Comparison of ENCODE assay signal across 1 cellular context in the genomic region with DNA sequence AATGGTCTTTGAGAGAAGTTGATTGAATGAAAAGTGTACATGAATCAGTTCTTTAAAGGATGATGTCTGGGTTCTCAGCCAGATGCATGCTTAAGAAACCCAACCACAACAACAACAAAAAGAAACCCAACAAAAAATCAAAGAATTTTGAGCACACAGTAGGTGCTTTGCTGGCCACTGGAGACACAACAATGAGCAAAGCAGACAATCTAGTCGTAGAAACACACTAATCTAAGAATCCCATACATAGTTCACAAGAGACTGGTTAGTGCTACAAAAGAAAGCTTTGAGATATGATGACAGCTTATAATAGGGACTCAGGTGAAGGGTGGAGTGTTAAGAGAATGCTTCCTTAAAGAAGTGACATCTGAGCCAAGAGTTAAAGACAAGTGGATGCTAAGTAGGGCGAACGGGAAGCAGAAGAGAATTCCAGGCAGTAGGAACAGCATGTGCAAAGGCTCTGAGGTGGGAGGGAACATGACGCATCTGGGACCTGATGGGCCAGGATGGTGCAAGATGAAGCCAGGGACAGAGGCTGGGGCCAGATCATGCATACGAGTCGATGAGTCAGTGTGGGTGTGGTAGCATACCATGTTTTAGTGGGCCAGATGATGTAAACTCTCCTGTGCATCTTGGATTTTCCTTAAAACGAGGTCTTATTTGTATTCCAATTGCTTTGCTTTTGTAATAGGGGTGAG.
TF ChIP-seq lines count a peak whose summit lies in the region.

No MANE protein-coding gene starts in this region.

TF ChIP-seq in HEK293, 187 proteins besides CTCF, POLR2A, EP300 and RAD21 (continued from another document):
- TF ChIP-seq ZBTB49 (tag by site-specific recombination; IDR thresholded peaks at IDR 0.05; ENCODE audit: low read depth) (no peak), ZNF704 (tag by site-specific recombination; IDR thresholded peaks at IDR 0.05) (no peak)
- TF ChIP-seq, protein P1, sequence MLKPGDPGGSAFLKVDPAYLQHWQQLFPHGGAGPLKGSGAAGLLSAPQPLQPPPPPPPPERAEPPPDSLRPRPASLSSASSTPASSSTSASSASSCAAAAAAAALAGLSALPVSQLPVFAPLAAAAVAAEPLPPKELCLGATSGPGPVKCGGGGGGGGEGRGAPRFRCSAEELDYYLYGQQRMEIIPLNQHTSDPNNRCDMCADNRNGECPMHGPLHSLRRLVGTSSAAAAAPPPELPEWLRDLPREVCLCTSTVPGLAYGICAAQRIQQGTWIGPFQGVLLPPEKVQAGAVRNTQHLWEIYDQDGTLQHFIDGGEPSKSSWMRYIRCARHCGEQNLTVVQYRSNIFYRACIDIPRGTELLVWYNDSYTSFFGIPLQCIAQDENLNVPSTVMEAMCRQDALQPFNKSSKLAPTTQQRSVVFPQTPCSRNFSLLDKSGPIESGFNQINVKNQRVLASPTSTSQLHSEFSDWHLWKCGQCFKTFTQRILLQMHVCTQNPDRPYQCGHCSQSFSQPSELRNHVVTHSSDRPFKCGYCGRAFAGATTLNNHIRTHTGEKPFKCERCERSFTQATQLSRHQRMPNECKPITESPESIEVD (tag by site-specific recombination; IDR thresholded peaks at IDR 0.05): no peak
TF ChIP-seq in HEK293: peak in this region for 35.
